1 cellular context compared by ENCODE assay signal in the genomic region with DNA sequence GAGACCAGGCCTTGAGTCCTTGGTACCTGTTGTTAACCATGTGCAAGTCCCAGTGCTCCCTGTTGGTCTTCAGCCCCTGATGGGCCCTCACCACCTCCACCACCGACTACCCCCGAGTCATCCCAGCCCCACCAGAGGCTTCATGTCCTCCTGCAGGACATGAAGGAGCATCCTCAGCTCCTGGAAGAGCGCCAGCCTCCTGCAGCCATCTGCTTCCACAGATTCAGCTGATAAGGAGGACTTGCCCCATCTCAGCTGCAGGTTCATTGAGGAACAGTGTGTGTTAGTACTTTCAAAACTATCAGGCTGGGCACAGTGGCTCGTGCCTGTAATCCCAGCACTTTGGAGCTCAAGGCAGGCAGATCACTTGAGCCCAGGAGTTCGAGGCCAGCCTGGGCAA.
TF ChIP-seq lines count a peak whose summit lies in the region.

No MANE protein-coding gene starts in this region.

TF ChIP-seq in H1, 55 proteins besides CTCF, POLR2A, EP300 and RAD21 (continued from another document):
- TF ChIP-seq RNF2 (IDR thresholded peaks at IDR 0.05; ENCODE audit: borderline replicate concordance, low read depth, low read length, missing control alignments, poor library complexity, severe bottlenecking) (no peak), CTBP2 (IDR thresholded peaks at IDR 0.05; ENCODE audit: borderline replicate concordance, insufficient read depth, insufficient read length, low read length) (no peak), TAF1 (IDR thresholded peaks at IDR 0.05; ENCODE audit: low read depth, low read length) (no peak), RBBP5 (IDR thresholded peaks at IDR 0.05; ENCODE audit: borderline replicate concordance, low read depth, low read length) (no peak), JUND (IDR thresholded peaks at IDR 0.05; ENCODE audit: low read length) (no peak), EGR1 (IDR thresholded peaks at IDR 0.05; ENCODE audit: borderline replicate concordance, low read depth, low read length) (no peak), SIRT6 (IDR thresholded peaks at IDR 0.05; ENCODE audit: low read length) (no peak), CREB1 (IDR thresholded peaks at IDR 0.05) (no peak), SP1 (IDR thresholded peaks at IDR 0.05; ENCODE audit: low read depth, low read length) (no peak), TEAD4 (IDR thresholded peaks at IDR 0.05; ENCODE audit: low read depth, low read length) (no peak), SAP30 (IDR thresholded peaks at IDR 0.05; ENCODE audit: insufficient read depth, insufficient replicate concordance, low read length) (no peak), NRF1 (IDR thresholded peaks at IDR 0.05; ENCODE audit: low read depth, low read length) (no peak), CBX8 (IDR thresholded peaks at IDR 0.05; ENCODE audit: borderline replicate concordance, low read depth, low read length) (no peak), YY1 (IDR thresholded peaks at IDR 0.05; ENCODE audit: low read depth, low read length) (no peak), KDM4A (IDR thresholded peaks at IDR 0.05; ENCODE audit: low read depth, low read length, severe bottlenecking) (no peak)
- TF ChIP-seq, protein P1, sequence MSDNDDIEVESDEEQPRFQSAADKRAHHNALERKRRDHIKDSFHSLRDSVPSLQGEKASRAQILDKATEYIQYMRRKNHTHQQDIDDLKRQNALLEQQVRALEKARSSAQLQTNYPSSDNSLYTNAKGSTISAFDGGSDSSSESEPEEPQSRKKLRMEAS (IDR thresholded peaks at IDR 0.05), result no peak
